In genomic region chr1:216183007-216183406, GRCh38 we compare ENCODE assay signal across 12 cellular contexts.
DNase-seq lines count a peak whose midpoint lies in the region; ATAC-seq and TF ChIP-seq lines count a peak whose summit lies in the region.
"Had no signal": no experiment of that assay in that cellular context is flagged by ENCODE, and none has a peak within 500 bp of the region (broad histone marks: within the 10 kb centered on the region; RNA-seq: fewer than 3 reads in every experiment).

No MANE protein-coding gene starts in this region.

- 7% methylated on average over 4 of the region's 4 CpGs for WGBS in HUES64
- WGBS in body of pancreas, 2 donors = 4% methylated on average over 4 of the region's 4 CpGs

- no peaks in the 10 kb centered on the region for H3K36me3 Mint-ChIP-seq in activated CD8-positive, alpha-beta T cell treated with anti-CD3 and anti-CD28 coated beads, Interleukin-2, amount 10 ng/mL, durations not matched to agents 7 days and 5 days (ENCODE audit: low read depth)
- H3K36me3 Mint-ChIP-seq: activated CD8-positive, alpha-beta memory T cell treated with anti-CD3 and anti-CD28 coated beads, Interleukin-2, amount 10 ng/mL, durations not matched to agents 7 days and 5 days had no signal

- ATAC-seq in body of pancreas = no peak
- no peak for ATAC-seq in activated CD8-positive, alpha-beta T cell treated with anti-CD3 and anti-CD28 coated beads, Interleukin-2, amount 10 ng/mL, durations not matched to agents 7 days and 5 days
- ATAC-seq: activated CD8-positive, alpha-beta memory T cell treated with anti-CD3 and anti-CD28 coated beads, Interleukin-2, amount 10 ng/mL, durations not matched to agents 7 days and 5 days had no signal

- POLR2A ChIA-PET in activated CD8-positive, alpha-beta T cell treated with anti-CD3 and anti-CD28 coated beads, Interleukin-2, amount 10 ng/mL, durations not matched to agents 7 days and 5 days (lab: Charles Lee) = no interaction called here

- H3K4me1 ChIP-seq in HUES64 (ENCODE audit: insufficient read depth, low read length) = peaks cover 51% of the 10 kb centered on the region
- no peaks in the 10 kb centered on the region for H3K4me1 ChIP-seq in body of pancreas
- no peaks in the 10 kb centered on the region for H3K4me1 ChIP-seq in effector memory CD4-positive, alpha-beta T cell (ENCODE audit: control insufficient read depth, insufficient read depth, low read length, poor library complexity, severe bottlenecking)
- H3K4me1 ChIP-seq: testis had no signal

- intact Hi-C loops in body of pancreas (cut with DNase I) = no loop called here

- no peaks in the 10 kb centered on the region for H3K27me3 Mint-ChIP-seq in activated CD8-positive, alpha-beta T cell treated with anti-CD3 and anti-CD28 coated beads, Interleukin-2, amount 10 ng/mL, durations not matched to agents 7 days and 5 days (ENCODE audit: low read depth)
- H3K27me3 Mint-ChIP-seq: activated CD8-positive, alpha-beta memory T cell treated with anti-CD3 and anti-CD28 coated beads, Interleukin-2, amount 10 ng/mL, durations not matched to agents 7 days and 5 days had no signal

- peak; percentile 84 for DNase-seq in DMS 273 treated with DMSO at 0.1 percent for 48 hours (lab: John Stamatoyannopoulos, UW)
- peak; percentile 37 for DNase-seq in amniotic stem cell (lab: John Stamatoyannopoulos, UW)
- DNase-seq in kidney epithelial cell (ENCODE audit: low read depth) = peak; percentile 60
- DNase-seq in body of pancreas = no peak
- no peak for DNase-seq in SW 1271 (lab: John Stamatoyannopoulos, UW)
- DNase-seq in activated CD8-positive, alpha-beta T cell treated with anti-CD3 and anti-CD28 coated beads, Interleukin-2, amount 10 ng/mL, durations not matched to agents 7 days and 5 days = no peak
- DNase-seq in effector memory CD4-positive, alpha-beta T cell = no peak
- DNase-seq: activated CD8-positive, alpha-beta memory T cell treated with anti-CD3 and anti-CD28 coated beads, Interleukin-2, amount 10 ng/mL, durations not matched to agents 7 days and 5 days; nephron progenitor cell; stimulated activated CD4-positive, alpha-beta T cell treated with anti-CD3 and anti-CD28 coated beads, Interleukin-2, amount 100 ng/mL, for 48 hours; testis had no signal

- CTCF ChIA-PET in activated CD8-positive, alpha-beta T cell treated with anti-CD3 and anti-CD28 coated beads, Interleukin-2, amount 10 ng/mL, durations not matched to agents 7 days and 5 days (lab: Charles Lee) = no interaction called here

- H3K27me3 ChIP-seq in HUES64 (ENCODE audit: insufficient read depth, low read length) = no peaks in the 10 kb centered on the region
- no peaks in the 10 kb centered on the region for H3K27me3 ChIP-seq in kidney epithelial cell (ENCODE audit: control insufficient read depth, insufficient read depth, low read length)
- no peaks in the 10 kb centered on the region for H3K27me3 ChIP-seq in body of pancreas
- no peaks in the 10 kb centered on the region for H3K27me3 ChIP-seq in effector memory CD4-positive, alpha-beta T cell (replicated peaks; ENCODE audit: control insufficient read depth, insufficient read depth, low read length, poor library complexity, severe bottlenecking)
- H3K27me3 ChIP-seq: testis had no signal

- peak overlapping the region; percentile 66 for H3K27ac ChIP-seq in HUES64 (ENCODE audit: low read depth, low read length)
- no peak overlapping the region for H3K27ac ChIP-seq in body of pancreas
- H3K27ac ChIP-seq in effector memory CD4-positive, alpha-beta T cell (ENCODE audit: insufficient read depth, low read length, poor library complexity, severe bottlenecking) = no peak overlapping the region
- H3K27ac ChIP-seq: testis had no signal

- no peak overlapping the region for H3K4me3 Mint-ChIP-seq in activated CD8-positive, alpha-beta T cell treated with anti-CD3 and anti-CD28 coated beads, Interleukin-2, amount 10 ng/mL, durations not matched to agents 7 days and 5 days
- H3K4me3 Mint-ChIP-seq: activated CD8-positive, alpha-beta memory T cell treated with anti-CD3 and anti-CD28 coated beads, Interleukin-2, amount 10 ng/mL, durations not matched to agents 7 days and 5 days; nephron progenitor cell had no signal

- no peak overlapping the region for H3K27ac Mint-ChIP-seq in activated CD8-positive, alpha-beta T cell treated with anti-CD3 and anti-CD28 coated beads, Interleukin-2, amount 10 ng/mL, durations not matched to agents 7 days and 5 days
- H3K27ac Mint-ChIP-seq: activated CD8-positive, alpha-beta memory T cell treated with anti-CD3 and anti-CD28 coated beads, Interleukin-2, amount 10 ng/mL, durations not matched to agents 7 days and 5 days; nephron progenitor cell had no signal

- TF ChIP-seq CTCF in kidney epithelial cell (IDR thresholded peaks at IDR 0.05; ENCODE audit: insufficient read depth, low read length, poor library complexity, severe bottlenecking) = no peak
- TF ChIP-seq CTCF in body of pancreas (IDR thresholded peaks at IDR 0.05) = no peak

- H3K4me3 ChIP-seq in HUES64 (ENCODE audit: low read length) (peak overlapping the region; percentile 4; the same call in 1 of the 2 replicates), kidney epithelial cell (ENCODE audit: low read depth, low read length) (no peak overlapping the region), body of pancreas (no peak overlapping the region)
- H3K4me3 ChIP-seq in effector memory CD4-positive, alpha-beta T cell (ENCODE audit: insufficient read depth, low read depth, low read length, poor library complexity, severe bottlenecking) = no peak overlapping the region
- H3K4me3 ChIP-seq: testis had no signal

- H3K36me3 ChIP-seq in HUES64 (ENCODE audit: insufficient read depth, low read length) (no peaks in the 10 kb centered on the region), kidney epithelial cell (ENCODE audit: control insufficient read depth, insufficient read depth, low read length) (no peaks in the 10 kb centered on the region), body of pancreas (replicated peaks in 1 of 2; ENCODE audit: insufficient read depth in 1 of 2, low read depth in 2 of 2) (no peaks in the 10 kb centered on the region)
- H3K36me3 ChIP-seq in effector memory CD4-positive, alpha-beta T cell (ENCODE audit: control insufficient read depth, insufficient read depth, low read length) = no peaks in the 10 kb centered on the region

- no peak for TF ChIP-seq POLR2A in body of pancreas (IDR thresholded peaks at IDR 0.05)

- H3K9ac ChIP-seq in HUES64 (ENCODE audit: low read depth, low read length) = no peak overlapping the region

- H3K4me1 Mint-ChIP-seq in activated CD8-positive, alpha-beta T cell treated with anti-CD3 and anti-CD28 coated beads, Interleukin-2, amount 10 ng/mL, durations not matched to agents 7 days and 5 days (ENCODE audit: low read depth) = no peaks in the 10 kb centered on the region
- H3K4me1 Mint-ChIP-seq: activated CD8-positive, alpha-beta memory T cell treated with anti-CD3 and anti-CD28 coated beads, Interleukin-2, amount 10 ng/mL, durations not matched to agents 7 days and 5 days had no signal

- no peaks in the 10 kb centered on the region for H3K9me3 ChIP-seq in HUES64 (ENCODE audit: insufficient read depth, low read depth, low read length)
- no peaks in the 10 kb centered on the region for H3K9me3 ChIP-seq in body of pancreas
- H3K9me3 ChIP-seq in effector memory CD4-positive, alpha-beta T cell (ENCODE audit: control insufficient read depth, low read length) = no peaks in the 10 kb centered on the region
- H3K9me3 ChIP-seq: testis had no signal

- H3K9me3 Mint-ChIP-seq in activated CD8-positive, alpha-beta T cell treated with anti-CD3 and anti-CD28 coated beads, Interleukin-2, amount 10 ng/mL, durations not matched to agents 7 days and 5 days (ENCODE audit: insufficient read depth) = no peaks in the 10 kb centered on the region
- H3K9me3 Mint-ChIP-seq: nephron progenitor cell had no signal

Comparison
In these comparisons a context has a peak if more than half of its experiments do, and no peak if none do; other contexts are left out.
1. DNase-seq: peak in DMS 273 treated with DMSO at 0.1 percent for 48 hours (single experiment), amniotic stem cell (single experiment) and kidney epithelial cell (single experiment); none in body of pancreas (0 of 4), SW 1271 (0 of 2), activated CD8-positive, alpha-beta T cell treated with anti-CD3 and anti-CD28 coated beads, Interleukin-2, amount 10 ng/mL, durations not matched to agents 7 days and 5 days (single experiment) and effector memory CD4-positive, alpha-beta T cell (0 of 3).